ENCODE assay signal across 8 cellular contexts in genomic region chr19:5968431-5969373, GRCh38. TPM values are rescaled to one million over a fixed set of nuclear protein-coding genes. Genes with fewer than 3 reads are reported as not detected.
DNase-seq lines count a peak whose midpoint lies in the region; ATAC-seq and TF ChIP-seq lines count a peak whose summit lies in the region.

No MANE protein-coding gene starts in this region.

- DNase-seq in Right ventricle myocardium superior (no peak), left cardiac atrium (no peak), mesenchymal stem cell (no peak), uterus (no peak), activated gamma-delta T cell treated with Interleukin-2 at 50 U/mL for 16 hours (no peak), NCI-H187 treated with DMSO at 0.1 percent for 48 hours (lab: John Stamatoyannopoulos, UW) (no peak), NOMO-1 treated with dmso at 0.1 percent for 144 hours (lab: John Stamatoyannopoulos, UW; ENCODE audit: unreplicated experiment) (no peak)

- H3K9me3 Mint-ChIP-seq in brain = no peaks in the 10 kb centered on the region

- H3K27ac ChIP-seq in mesenchymal stem cell (ENCODE audit: low read length, poor library complexity, severe bottlenecking) (peak overlapping the region; percentile 17), uterus (peak overlapping the region; percentile 7 to 65)

- TF ChIP-seq POLR2A in uterus (IDR thresholded peaks at IDR 0.05) = no peak

- peak overlapping the region in 4 of 5 experiments; percentile 56 to 74 (median 71) for H3K4me3 Mint-ChIP-seq in brain

- H2BK5ac ChIP-seq in mesenchymal stem cell (ENCODE audit: low read depth, low read length, poor library complexity, severe bottlenecking) = no peak overlapping the region

- H2AFZ ChIP-seq in mesenchymal stem cell (ENCODE audit: low read depth, low read length) = no peak overlapping the region

- H3K27me3 ChIP-seq in mesenchymal stem cell (ENCODE audit: control insufficient read depth in 1 of 2, insufficient read depth in 1 of 2, low read length in 2 of 2) (no peaks in the 10 kb centered on the region), uterus (no peaks in the 10 kb centered on the region)

- TF ChIP-seq CTCF in brain (conservative IDR thresholded peaks at IDR 0.05) = no peak
- no peak for TF ChIP-seq CTCF in uterus (IDR thresholded peaks at IDR 0.05)

- peak overlapping the region in 1 of 2 experiments; percentile 49 for H3K23ac ChIP-seq in mesenchymal stem cell (ENCODE audit: low read length in 2 of 2)

- WGBS in mesenchymal stem cell = 78% methylated on average over 18 of the region's 18 CpGs

- no peak overlapping the region for H2BK15ac ChIP-seq in mesenchymal stem cell (ENCODE audit: low read depth, poor library complexity, severe bottlenecking)

- peaks cover 8% of the 10 kb centered on the region for H3K79me1 ChIP-seq in mesenchymal stem cell (replicated peaks; ENCODE audit: low read length, poor library complexity, severe bottlenecking)

- H3K9me3 ChIP-seq in mesenchymal stem cell (ENCODE audit: control insufficient read depth, low read length) = no peaks in the 10 kb centered on the region
- no peaks in the 10 kb centered on the region for H3K9me3 ChIP-seq in uterus

- intact Hi-C loops in Right ventricle myocardium superior (cut with DNase I) = no loop called here
- intact Hi-C loops in left cardiac atrium (cut with DNase I) = no loop called here
- intact Hi-C loops in uterus (cut with DNase I; ENCODE audit: low total_unique reads) = no loop called here

- H3K4me1 Mint-ChIP-seq in brain = peaks cover 83% of the 10 kb centered on the region

- H4K8ac ChIP-seq in mesenchymal stem cell (ENCODE audit: low read length) = peak overlapping the region; percentile 59

- no peak overlapping the region for H3K4me2 ChIP-seq in mesenchymal stem cell (ENCODE audit: low read length, poor library complexity, severe bottlenecking)

- H3K4ac ChIP-seq in mesenchymal stem cell (ENCODE audit: low read depth in 1 of 2, low read length in 2 of 2) = peak overlapping the region in 1 of 2 experiments; percentile 69

- H3K27ac Mint-ChIP-seq in brain = peak overlapping the region; percentile 84 to 98 (median 93)

- no peak overlapping the region for H4K91ac ChIP-seq in mesenchymal stem cell (ENCODE audit: low read length)

- no peak overlapping the region for H3K4me3 ChIP-seq in mesenchymal stem cell (ENCODE audit: insufficient read depth in 1 of 2, low read depth in 1 of 2, low read length in 2 of 2)
- no peak overlapping the region for H3K4me3 ChIP-seq in uterus

- H2BK120ac ChIP-seq in mesenchymal stem cell (ENCODE audit: low read depth, low read length) = no peak overlapping the region

- no peak overlapping the region for H2AK5ac ChIP-seq in mesenchymal stem cell (ENCODE audit: low read length, severe bottlenecking)

- H3K36me3 ChIP-seq in mesenchymal stem cell (ENCODE audit: control insufficient read depth in 1 of 2, insufficient read depth in 2 of 2, low read depth in 1 of 2, low read length in 2 of 2) (peaks cover 26 to 37% of the 10 kb centered on the region in 2 experiments), uterus (no peaks in the 10 kb centered on the region)

- H2BK12ac ChIP-seq in mesenchymal stem cell (ENCODE audit: low read length in 2 of 2) = no peak overlapping the region

- H3K18ac ChIP-seq in mesenchymal stem cell (ENCODE audit: low read depth in 1 of 2, low read length in 2 of 2) = peak overlapping the region in 1 of 2 experiments; percentile 51

- H3K27me3 Mint-ChIP-seq in brain = no peaks in the 10 kb centered on the region

- no peak overlapping the region for H3K14ac ChIP-seq in mesenchymal stem cell (ENCODE audit: low read length in 2 of 2)

- H3K9ac ChIP-seq in mesenchymal stem cell (ENCODE audit: low read length) = peak overlapping the region; percentile 61

- H3K36me3 Mint-ChIP-seq in brain = no peaks in the 10 kb centered on the region

- peak; percentile 1 for ATAC-seq in Right ventricle myocardium superior (ENCODE audit: poor library complexity)
- no peak for ATAC-seq in left cardiac atrium

- H3K4me1 ChIP-seq in mesenchymal stem cell (ENCODE audit: control insufficient read depth, insufficient read depth, low read depth, low read length) = peaks cover 22% of the 10 kb centered on the region
- H3K4me1 ChIP-seq in uterus = peaks cover 0 to 7% of the 10 kb centered on the region in 2 donors

RNA-seq across cellular contexts. Expression of gene RANBP3, which starts 9.2 kb away (rescaled TPM):
- total RNA-seq in Right ventricle myocardium superior = 57.4 TPM
- total RNA-seq in left cardiac atrium = 10 to 100 TPM; 44.7 to 52.7 TPM
- polyA plus RNA-seq in brain (ENCODE audit: insufficient read depth, low read depth, low replicate concordance) = 183 TPM
- polyA plus RNA-seq in mesenchymal stem cell (2013, experiment 1 of 2) = 80.2 TPM
- 75.1 TPM for polyA plus RNA-seq in mesenchymal stem cell (2013, experiment 2 of 2)
- total RNA-seq in uterus = 10 to 100 TPM; 40.9 to 98.1 (median 48.5) TPM

RNA-seq across cellular contexts. Expression of gene CAPS, which starts 54.6 kb away (rescaled TPM):
- total RNA-seq in Right ventricle myocardium superior = 3.4 TPM
- total RNA-seq in left cardiac atrium = 1 to 10 TPM; 6.6 to 6.9 TPM
- polyA plus RNA-seq in brain (ENCODE audit: insufficient read depth, low read depth, low replicate concordance) = 43.6 TPM
- polyA plus RNA-seq in mesenchymal stem cell (2013, experiment 1 of 2) = 2.4 TPM
- polyA plus RNA-seq in mesenchymal stem cell (2013, experiment 2 of 2) = 2.3 TPM
- total RNA-seq in uterus = 10 to 100 TPM in 3 of 4 donors, 1 to 10 TPM in 1; 2.0 to 48.7 (median 12.4) TPM
